38 cellular contexts compared by ENCODE assay signal in genomic region chr19:50250450-50251136, GRCh38. TPM values are rescaled to one million over a fixed set of nuclear protein-coding genes. Genes with fewer than 3 reads are reported as not detected.
"Had no signal": no experiment of that assay in that cellular context is flagged by ENCODE, and none has a peak within 500 bp of the region (broad histone marks: within the 10 kb centered on the region; RNA-seq: fewer than 3 reads in every experiment).

No MANE protein-coding gene starts in this region.

- H3K4me1 Mint-ChIP-seq: activated CD4-positive, alpha-beta T cell treated with anti-CD3 and anti-CD28 coated beads for 36 hours; activated CD4-positive, alpha-beta T cell treated with anti-CD3 and anti-CD28 coated beads, Interleukin-2, amount 10 ng/mL, durations not matched to agents 24 days and 14 days; activated CD8-positive, alpha-beta memory T cell treated with anti-CD3 and anti-CD28 coated beads, Interleukin-2, amount 10 ng/mL, durations not matched to agents 7 days and 5 days; activated naive CD4-positive, alpha-beta T cell treated with anti-CD3 and anti-CD28 coated beads, Interleukin-2, amount 50 U/mL, for 24 hours; activated naive CD8-positive, alpha-beta T cell treated with anti-CD3 and anti-CD28 coated beads for 36 hours; activated naive CD8-positive, alpha-beta T cell treated with anti-CD3 and anti-CD28 coated beads, Interleukin-2, amount 50 U/mL, for 24 hours; T-helper 17 cell had no signal

- ATAC-seq: activated CD4-positive, alpha-beta T cell treated with anti-CD3 and anti-CD28 coated beads for 36 hours; activated CD8-positive, alpha-beta memory T cell treated with anti-CD3 and anti-CD28 coated beads, Interleukin-2, amount 10 ng/mL, durations not matched to agents 7 days and 5 days; activated CD8-positive, alpha-beta T cell treated with anti-CD3 and anti-CD28 coated beads, Interleukin-2, amount 10 ng/mL, durations not matched to agents 7 days and 5 days; activated naive CD8-positive, alpha-beta T cell treated with anti-CD3 and anti-CD28 coated beads, Interleukin-2, amount 50 U/mL, for 24 hours; body of pancreas; foreskin keratinocyte; gastroesophageal sphincter; heart right ventricle; T-helper 17 cell had no signal

- H3K27ac ChIP-seq: adrenal gland, body of pancreas, coronary artery, dorsolateral prefrontal cortex, esophagus muscularis mucosa, foreskin keratinocyte, gastroesophageal sphincter, heart right ventricle, WERI-Rb-1 had no signal

- H3K36me3 Mint-ChIP-seq: activated CD4-positive, alpha-beta memory T cell treated with anti-CD3 and anti-CD28 coated beads for 36 hours; activated naive CD8-positive, alpha-beta T cell treated with anti-CD3 and anti-CD28 coated beads for 36 hours had no signal

- H3K27ac Mint-ChIP-seq: activated CD4-positive, alpha-beta memory T cell treated with anti-CD3 and anti-CD28 coated beads for 36 hours; activated CD4-positive, alpha-beta T cell treated with anti-CD3 and anti-CD28 coated beads for 36 hours; activated CD4-positive, alpha-beta T cell treated with anti-CD3 and anti-CD28 coated beads, Interleukin-2, amount 10 ng/mL, durations not matched to agents 24 days and 14 days; activated CD8-positive, alpha-beta memory T cell treated with anti-CD3 and anti-CD28 coated beads, Interleukin-2, amount 10 ng/mL, durations not matched to agents 7 days and 5 days; activated CD8-positive, alpha-beta T cell treated with anti-CD3 and anti-CD28 coated beads, Interleukin-2, amount 10 ng/mL, durations not matched to agents 7 days and 5 days; activated naive CD4-positive, alpha-beta T cell treated with anti-CD3 and anti-CD28 coated beads for 36 hours; activated naive CD4-positive, alpha-beta T cell treated with anti-CD3 and anti-CD28 coated beads, Interleukin-2, amount 50 U/mL, for 24 hours; activated naive CD8-positive, alpha-beta T cell treated with anti-CD3 and anti-CD28 coated beads for 36 hours; activated naive CD8-positive, alpha-beta T cell treated with anti-CD3 and anti-CD28 coated beads, Interleukin-2, amount 50 U/mL, for 24 hours; activated T-helper 1 cell treated with anti-CD3 and anti-CD28 coated beads, Interleukin-12 subunit alpha, Interleukin-12 subunit beta, Interleukin-2, Interleukin-4 antibody, amounts not matched to agents 30 ng/mL and 10 ng/mL and 1 ng/mL, durations not matched to agents 14 hours and 24 hours and 36 hours; activated T-helper 2 cell treated with anti-CD3 and anti-CD28 coated beads, Interferon-gamma antibody, Interleukin-2, Interleukin-4, amounts not matched to agents 10 μg/mL and 5 μg/mL and 100 μg/mL, durations not matched to agents 14 hours and 24 hours and 36 hours; dendritic cell treated with granulocyte-macrophage colony-stimulating factor and Interleukin-4, amounts not matched to agents 40 ng/mL and 50 ng/mL, for 4 days; endodermal cell; T-helper 17 cell; T-helper 2 cell treated with Interferon-gamma antibody and Interleukin-4, amounts not matched to agents 5 μg/mL and 100 μg/mL, for 36 hours had no signal

- H3K27me3 Mint-ChIP-seq: activated CD4-positive, alpha-beta T cell treated with anti-CD3 and anti-CD28 coated beads, Interleukin-2, amount 10 ng/mL, durations not matched to agents 24 days and 14 days; activated CD8-positive, alpha-beta memory T cell treated with anti-CD3 and anti-CD28 coated beads, Interleukin-2, amount 10 ng/mL, durations not matched to agents 7 days and 5 days had no signal

- H3K9me3 Mint-ChIP-seq: activated naive CD4-positive, alpha-beta T cell treated with anti-CD3 and anti-CD28 coated beads, Interleukin-2, amount 50 U/mL, for 24 hours had no signal

- H3K36me3 ChIP-seq: adrenal gland, WERI-Rb-1 had no signal

- H3K4me3 Mint-ChIP-seq: activated CD4-positive, alpha-beta memory T cell treated with anti-CD3 and anti-CD28 coated beads for 36 hours; activated CD4-positive, alpha-beta T cell treated with anti-CD3 and anti-CD28 coated beads for 36 hours; activated CD4-positive, alpha-beta T cell treated with anti-CD3 and anti-CD28 coated beads, Interleukin-2, amount 10 ng/mL, durations not matched to agents 24 days and 14 days; activated CD8-positive, alpha-beta memory T cell treated with anti-CD3 and anti-CD28 coated beads, Interleukin-2, amount 10 ng/mL, durations not matched to agents 7 days and 5 days; activated CD8-positive, alpha-beta T cell treated with anti-CD3 and anti-CD28 coated beads, Interleukin-2, amount 10 ng/mL, durations not matched to agents 7 days and 5 days; activated naive CD4-positive, alpha-beta T cell treated with anti-CD3 and anti-CD28 coated beads for 36 hours; activated naive CD4-positive, alpha-beta T cell treated with anti-CD3 and anti-CD28 coated beads, Interleukin-2, amount 50 U/mL, for 24 hours; activated naive CD8-positive, alpha-beta T cell treated with anti-CD3 and anti-CD28 coated beads for 36 hours; activated naive CD8-positive, alpha-beta T cell treated with anti-CD3 and anti-CD28 coated beads, Interleukin-2, amount 50 U/mL, for 24 hours; activated T-helper 1 cell treated with anti-CD3 and anti-CD28 coated beads, Interleukin-12 subunit alpha, Interleukin-12 subunit beta, Interleukin-2, Interleukin-4 antibody, amounts not matched to agents 30 ng/mL and 10 ng/mL and 1 ng/mL, durations not matched to agents 14 hours and 24 hours and 36 hours; dendritic cell treated with granulocyte-macrophage colony-stimulating factor and Interleukin-4, amounts not matched to agents 40 ng/mL and 50 ng/mL, for 4 days; endodermal cell; T-helper 17 cell; T-helper 2 cell treated with Interferon-gamma antibody and Interleukin-4, amounts not matched to agents 5 μg/mL and 100 μg/mL, for 36 hours had no signal

- H3K4me3 ChIP-seq: adrenal gland, body of pancreas, coronary artery, dorsolateral prefrontal cortex, esophagus muscularis mucosa, gastroesophageal sphincter, heart right ventricle had no signal

- H3K27me3 ChIP-seq: body of pancreas, dorsolateral prefrontal cortex, foreskin keratinocyte, heart right ventricle had no signal

- DNase-seq: activated CD4-positive, alpha-beta memory T cell treated with anti-CD3 and anti-CD28 coated beads for 36 hours; activated CD4-positive, alpha-beta T cell treated with anti-CD3 and anti-CD28 coated beads for 36 hours; activated CD4-positive, alpha-beta T cell treated with anti-CD3 and anti-CD28 coated beads, Interleukin-2, amount 10 ng/mL, durations not matched to agents 24 days and 14 days; activated CD4-positive, CD25-positive, alpha-beta regulatory T cell; activated CD4-positive, CD25-positive, alpha-beta regulatory T cell treated with anti-CD3 and anti-CD28 coated beads, Interleukin-2, amount 50 U/mL, for 72 hours; activated CD8-positive, alpha-beta memory T cell treated with anti-CD3 and anti-CD28 coated beads, Interleukin-2, amount 10 ng/mL, durations not matched to agents 7 days and 5 days; activated CD8-positive, alpha-beta memory T cell treated with anti-CD3 and anti-CD28 coated beads, Interleukin-2, amount 50 U/mL, for 4 hours; activated CD8-positive, alpha-beta T cell treated with anti-CD3 and anti-CD28 coated beads, Interleukin-2, amount 10 ng/mL, durations not matched to agents 7 days and 5 days; activated effector memory CD4-positive, alpha-beta T cell treated with anti-CD3 and anti-CD28 coated beads, Interleukin-2, amount 50 U/mL, for 16 hours; activated naive CD4-positive, alpha-beta T cell treated with anti-CD3 and anti-CD28 coated beads for 36 hours; activated naive CD8-positive, alpha-beta T cell treated with anti-CD3 and anti-CD28 coated beads for 36 hours; activated naive CD8-positive, alpha-beta T cell treated with anti-CD3 and anti-CD28 coated beads, Interleukin-2, amount 50 U/mL, for 24 hours; activated T-cell treated with anti-CD3 and anti-CD28 coated beads, Interleukin-2, amount 50 U/mL, for 1 hour; activated T-cell treated with anti-CD3 and anti-CD28 coated beads, Interleukin-2, amount 50 U/mL, for 48 hours; adrenal gland; amygdala; body of pancreas; central memory CD4-positive, alpha-beta T cell; cerebellar nuclear complex; dorsolateral prefrontal cortex; effector memory CD4-positive, alpha-beta T cell; endodermal cell; erythroblast; foreskin keratinocyte; heart right ventricle; T-helper 1 cell; T-helper 17 cell; T1000; WERI-Rb-1 had no signal

- H3K4me1 ChIP-seq: adrenal gland, body of pancreas, esophagus muscularis mucosa, foreskin keratinocyte, gastroesophageal sphincter, heart right ventricle had no signal

RNA-seq across cellular contexts. Expression of gene MYH14, which starts 47.2 kb away (rescaled TPM):
- total RNA-seq: activated CD4-positive, alpha-beta memory T cell treated with anti-CD3 and anti-CD28 coated beads for 36 hours; activated CD4-positive, alpha-beta T cell treated with anti-CD3 and anti-CD28 coated beads for 36 hours; activated CD4-positive, alpha-beta T cell treated with anti-CD3 and anti-CD28 coated beads, Interleukin-2, amount 10 ng/mL, durations not matched to agents 24 days and 14 days; activated CD8-positive, alpha-beta memory T cell treated with anti-CD3 and anti-CD28 coated beads for 36 hours; activated CD8-positive, alpha-beta memory T cell treated with anti-CD3 and anti-CD28 coated beads, Interleukin-2, amount 10 ng/mL, durations not matched to agents 7 days and 5 days; activated CD8-positive, alpha-beta T cell treated with anti-CD3 and anti-CD28 coated beads, Interleukin-2, amount 10 ng/mL, durations not matched to agents 7 days and 5 days; activated naive CD4-positive, alpha-beta T cell treated with anti-CD3 and anti-CD28 coated beads for 36 hours; activated naive CD8-positive, alpha-beta T cell treated with anti-CD3 and anti-CD28 coated beads for 36 hours; activated T-helper 1 cell treated with anti-CD3 and anti-CD28 coated beads, Interleukin-12 subunit alpha, Interleukin-12 subunit beta, Interleukin-2, Interleukin-4 antibody, amounts not matched to agents 30 ng/mL and 10 ng/mL and 1 ng/mL, durations not matched to agents 14 hours and 24 hours and 36 hours; activated T-helper 2 cell treated with anti-CD3 and anti-CD28 coated beads, Interferon-gamma antibody, Interleukin-2, Interleukin-4, amounts not matched to agents 10 μg/mL and 5 μg/mL and 100 μg/mL, durations not matched to agents 14 hours and 24 hours and 36 hours; T-helper 17 cell had no signal
